11 cellular contexts compared by ENCODE assay signal in genomic region chr1:26783646-26784022, GRCh38. TPM values are rescaled to one million over a fixed set of nuclear protein-coding genes. Genes with fewer than 3 reads are reported as not detected.
DNase-seq lines count a peak whose midpoint lies in the region; ATAC-seq and TF ChIP-seq lines count a peak whose summit lies in the region.
"Had no signal": no experiment of that assay in that cellular context is flagged by ENCODE, and none has a peak within 500 bp of the region (broad histone marks: within the 10 kb centered on the region; RNA-seq: fewer than 3 reads in every experiment).

No MANE protein-coding gene starts in this region.

- H3K27me3 Mint-ChIP-seq in CD8-positive, alpha-beta T cell (ENCODE audit: low read depth) = no peaks in the 10 kb centered on the region

- H3K27me3 ChIP-seq in CD8-positive, alpha-beta T cell (ENCODE audit: insufficient read depth, low read length) = no peaks in the 10 kb centered on the region
- H3K27me3 ChIP-seq in gastroesophageal sphincter = no peaks in the 10 kb centered on the region
- H3K27me3 ChIP-seq in sigmoid colon = no peaks in the 10 kb centered on the region

- H3K4me1 ChIP-seq in CD8-positive, alpha-beta T cell (ENCODE audit: insufficient read depth, low read length) = peaks cover 32% of the 10 kb centered on the region
- H3K4me1 ChIP-seq in gastroesophageal sphincter (peaks cover 10 to 58% (median 32%) of the 10 kb centered on the region in 3 donors), sigmoid colon (peaks cover 0 to 74% (median 61%) of the 10 kb centered on the region in 4 donors)

- no peak overlapping the region for H3K4me3 Mint-ChIP-seq in CD8-positive, alpha-beta T cell

- peaks cover 45% of the 10 kb centered on the region for H3K36me3 Mint-ChIP-seq in CD8-positive, alpha-beta T cell

- H3K27ac Mint-ChIP-seq in CD8-positive, alpha-beta T cell = peak overlapping the region; percentile 67

- DNase-seq in CD8-positive, alpha-beta T cell = no peak
- DNase-seq in RWPE1 (ENCODE audit: low spot score) (no peak), sigmoid colon (no peak), NCI-H1694 (lab: John Stamatoyannopoulos, UW) (no peak), GM03348 (ENCODE audit: low spot score) (no peak)
- DNase-seq in stimulated activated CD4-positive, alpha-beta T cell treated with anti-CD3 and anti-CD28 coated beads, Interleukin-12 subunit alpha, Interleukin-12 subunit beta, amount 100 ng/mL, for 4 hours = no peak
- DNase-seq: activated CD4-positive, alpha-beta T cell treated with anti-CD3 and anti-CD28 coated beads for 1 hour; activated naive CD4-positive, alpha-beta T cell treated with anti-CD3 and anti-CD28 coated beads, Interleukin-2, amount 50 U/mL, for 16 hours; DMS79 had no signal

- peaks cover 66% of the 10 kb centered on the region for H3K4me1 Mint-ChIP-seq in CD8-positive, alpha-beta T cell (ENCODE audit: low read depth)

- TF ChIP-seq POLR2A in gastroesophageal sphincter (IDR thresholded peaks at IDR 0.05) (no peak), sigmoid colon (IDR thresholded peaks at IDR 0.05) (no peak)

- intact Hi-C loops in CD8-positive, alpha-beta T cell (cut with DNase I, micrococcal nuclease) = no loop called here
- intact Hi-C loops in sigmoid colon (cut with DNase I) = loop anchor here (5.0 kb wide), 1 partner anchor 41 kb away; no protein-coding TSS in a partner anchor

- ATAC-seq in CD8-positive, alpha-beta T cell = no peak
- ATAC-seq in gastroesophageal sphincter (no peak), HG02678 (IDR thresholded peaks at IDR 0.05; ENCODE audit: unreplicated experiment) (no peak)

- no peak overlapping the region for H3K27ac ChIP-seq in CD8-positive, alpha-beta T cell (ENCODE audit: low read depth, low read length)
- H3K27ac ChIP-seq in RWPE1 (peak overlapping the region; percentile 53), gastroesophageal sphincter (peak overlapping the region; percentile 60 to 99 (median 88)), sigmoid colon (peak overlapping the region; percentile 94 to 99 (median 96))

- POLR2A ChIA-PET in CD8-positive, alpha-beta T cell (lab: Charles Lee) = interaction anchor here (9.6 kb wide), 1 partner anchor 87 kb away, joined by 224 read pairs; the partner anchor contains the start of gene ARID1A
- POLR2A ChIA-PET in RWPE1 (lab: Yijun Ruan, JAX; ENCODE audit: low non-redundant PET) = interaction anchor here (1.2 kb wide), 1 partner anchor 85 kb away, joined by 4 read pairs; no protein-coding TSS in a partner anchor

- H3K9me3 ChIP-seq in CD8-positive, alpha-beta T cell (ENCODE audit: low read length) = no peaks in the 10 kb centered on the region
- H3K9me3 ChIP-seq in gastroesophageal sphincter (no peaks in the 10 kb centered on the region), sigmoid colon (no peaks in the 10 kb centered on the region)

- TF ChIP-seq EP300 in gastroesophageal sphincter (IDR thresholded peaks at IDR 0.05) = no peak
- TF ChIP-seq EP300 in sigmoid colon (IDR thresholded peaks at IDR 0.05) = no peak

- TF ChIP-seq CTCF in CD8-positive, alpha-beta T cell (IDR thresholded peaks at IDR 0.05) = no peak
- no peak for TF ChIP-seq CTCF in RWPE1 (conservative IDR thresholded peaks at IDR 0.05; ENCODE audit: low read depth)
- TF ChIP-seq CTCF in gastroesophageal sphincter (IDR thresholded peaks at IDR 0.05) = no peak
- TF ChIP-seq CTCF in sigmoid colon (IDR thresholded peaks at IDR 0.05) = no peak

- H3K4me3 ChIP-seq in CD8-positive, alpha-beta T cell (ENCODE audit: low read depth, low read length) = no peak overlapping the region
- H3K4me3 ChIP-seq in gastroesophageal sphincter = no peak overlapping the region
- no peak overlapping the region for H3K4me3 ChIP-seq in sigmoid colon

- WGBS in gastroesophageal sphincter (ENCODE audit: low coverage in 1 of 2), 2 donors = 61 to 81% methylated on average over 4 to 5 of the region's 5 CpGs
- WGBS in sigmoid colon, 2 donors = 60 to 84% methylated on average over 5 of the region's 5 CpGs

- H3K36me3 ChIP-seq in CD8-positive, alpha-beta T cell (ENCODE audit: insufficient read depth, low read length) = peaks cover 22% of the 10 kb centered on the region
- peaks cover 0 to 30% of the 10 kb centered on the region in 2 donors for H3K36me3 ChIP-seq in gastroesophageal sphincter
- peaks cover 10 to 25% (median 22%) of the 10 kb centered on the region in 4 donors for H3K36me3 ChIP-seq in sigmoid colon

- no peaks in the 10 kb centered on the region for H3K9me3 Mint-ChIP-seq in CD8-positive, alpha-beta T cell

- CTCF ChIA-PET in CD8-positive, alpha-beta T cell (lab: Charles Lee) = interaction anchor here (0.9 to 17.3 kb wide), 5 partner anchors 17 to 179 kb away, joined by 3 to 439 read pairs (median 4); no protein-coding TSS in a partner anchor
- CTCF ChIA-PET in RWPE1 (lab: Yijun Ruan, JAX) = interaction anchor here (0.8 kb wide), 1 partner anchor 37 kb away, joined by 3 read pairs; no protein-coding TSS in a partner anchor

RNA-seq across cellular contexts. Expression of gene PIGV, which starts 4.1 kb away (rescaled TPM):
- 10 to 100 TPM in 1 of 2 experiments, 1 to 10 TPM in 1; 9.5 to 12.7 TPM for total RNA-seq in CD8-positive, alpha-beta T cell
- 10 to 100 TPM; 13.7 to 30.0 (median 15.5) TPM for total RNA-seq in gastroesophageal sphincter
- 10 to 100 TPM in 3 of 4 donors, 1 to 10 TPM in 1; 9.6 to 24.9 (median 14.1) TPM for total RNA-seq in sigmoid colon
- 10 to 100 TPM in 1 of 3 donors, 1 to 10 TPM in 2; 5.1 to 12.1 (median 7.2) TPM for polyA plus RNA-seq in sigmoid colon

RNA-seq across cellular contexts. Expression of gene ZDHHC18, which starts 42.9 kb away (rescaled TPM):
- total RNA-seq in CD8-positive, alpha-beta T cell = 10 to 100 TPM; 55.2 to 55.4 TPM
- total RNA-seq in gastroesophageal sphincter (10 to 100 TPM; 10.5 to 36.9 (median 17.1) TPM), sigmoid colon (10 to 100 TPM in 2 of 4 donors, 1 to 10 TPM in 2; 7.5 to 13.6 (median 10.7) TPM)
- 10 to 100 TPM; 12.0 to 19.4 (median 17.5) TPM for polyA plus RNA-seq in sigmoid colon
